8 cellular contexts compared by ENCODE assay signal in genomic region chr18:72762505-72763122, GRCh38.
A peak's percentile ranks its signal among the peaks of the same experiment; 100 is the strongest.
DNase-seq lines count a peak whose midpoint lies in the region; ATAC-seq, FAIRE-seq and TF ChIP-seq lines count a peak whose summit lies in the region.

No MANE protein-coding gene starts in this region.

- no peaks in the 10 kb centered on the region for H3K9me3 ChIP-seq in breast epithelium
- H3K9me3 ChIP-seq in HepG2 (ENCODE audit: low read length), result no peaks in the 10 kb centered on the region
- no peaks in the 10 kb centered on the region for H3K9me3 ChIP-seq in MG63

- WGBS in HepG2 (ENCODE audit: low lambda C conversion rate), result 10% methylated on average over 5 of the region's 5 CpGs

- peak; percentile 56 to 72 (median 64) for TF ChIP-seq CTCF in breast epithelium (IDR thresholded peaks at IDR 0.05)
- TF ChIP-seq CTCF in HepG2 (CRISPR knock-in tag; IDR thresholded peaks at IDR 0.05), result peak; percentile 71

- H3K36me3 ChIP-seq in breast epithelium, result no peaks in the 10 kb centered on the region
- no peaks in the 10 kb centered on the region for H3K36me3 ChIP-seq in HepG2 (replicated peaks in 1 of 2; ENCODE audit: control insufficient read depth in 1 of 2, insufficient read depth in 2 of 2, low read length in 2 of 2)
- no peaks in the 10 kb centered on the region for H3K36me3 ChIP-seq in MG63

- CTCF ChIA-PET in HepG2 (lab: Yijun Ruan, JAX; ENCODE audit: low intra/inter-chr PET ratio, low total read pairs), result interaction anchor here (1.2 to 2.2 kb wide), 3 partner anchors 373 to 1218 kb away, joined by 8 to 21 read pairs (median 8); no protein-coding TSS in a partner anchor

- H4K20me1 ChIP-seq in HepG2 (ENCODE audit: insufficient read depth, low read length), result no peaks in the 10 kb centered on the region

- no peak overlapping the region for H3K27ac ChIP-seq in breast epithelium
- H3K27ac ChIP-seq in HepG2 (ENCODE audit: extremely low read length, insufficient read depth, low read length), result no peak overlapping the region

- in situ Hi-C loops in HepG2 (cut with HindIII; ENCODE audit: extremely low pct_ligation_motif_present, low pct_unique_long_range_greater_than_20kb), result loop anchor here (10.0 to 25.0 kb wide), 4 partner anchors 382 to 1225 kb away; no protein-coding TSS in a partner anchor

- intact Hi-C loops in breast epithelium (cut with DNase I; ENCODE audit: low total_unique reads) (no loop called here), HepG2 (cut with micrococcal nuclease; ENCODE audit: unreplicated experiment) (loop anchor here (1.0 kb wide), 1 partner anchor 374 kb away; no protein-coding TSS in a partner anchor)

- TF ChIP-seq POLR2A in breast epithelium (IDR thresholded peaks at IDR 0.05) (no peak), HepG2 (IDR thresholded peaks at IDR 0.05; ENCODE audit: insufficient read depth in 1 of 2, low read depth in 2 of 2, low read length in 2 of 2) (no peak)

- ATAC-seq in GM19395 (IDR thresholded peaks at IDR 0.05; ENCODE audit: unreplicated experiment) (peak; percentile 85), HG03520 (IDR thresholded peaks at IDR 0.05; ENCODE audit: unreplicated experiment) (peak; percentile 83), HepG2 (peak; percentile 58; the same call in 2 of the 3 replicates)

- H3K79me2 ChIP-seq in HepG2 (ENCODE audit: insufficient read depth, low read length), result no peaks in the 10 kb centered on the region

- POLR2A ChIA-PET in HepG2 (lab: Yijun Ruan, JAX), result no interaction called here

- H3K27me3 ChIP-seq in breast epithelium, result no peaks in the 10 kb centered on the region
- H3K27me3 ChIP-seq in HepG2 (ENCODE audit: control insufficient read depth in 1 of 2, insufficient read depth in 2 of 2, low read length in 2 of 2), result no peaks in the 10 kb centered on the region
- H3K27me3 ChIP-seq in MG63, result no peaks in the 10 kb centered on the region

- DNase-seq in D341Med (ENCODE audit: low spot score), result peak; percentile 52
- peak; percentile 16 for DNase-seq in NCI-H526 treated with DMSO at 0.1 percent for 48 hours (lab: John Stamatoyannopoulos, UW)
- no peak for DNase-seq in breast epithelium (ENCODE audit: low spot score in 2 of 2)
- peak; percentile 62 for DNase-seq in HepG2 (ENCODE audit: low spot score)
- no peak for DNase-seq in MG63
- no peak for DNase-seq in HK-2 (ENCODE audit: unreplicated experiment)

- FAIRE-seq in HepG2 (lab: Jason Lieb, UNC), result peak; percentile 64

- no peak overlapping the region for H3K4me2 ChIP-seq in HepG2 (ENCODE audit: low read depth, low read length)

- no TSS peak for BruUV-seq in HepG2 (replicated peaks; lab: Mats Ljungman, UMichigan)

- H3K9ac ChIP-seq in HepG2 (ENCODE audit: insufficient read depth, low read depth, low read length), result no peak overlapping the region

- H3K4me3 ChIP-seq in breast epithelium, result no peak overlapping the region
- H3K4me3 ChIP-seq in HepG2 (replicated peaks in 1 of 3; ENCODE audit: insufficient read depth in 1 of 3, low read depth in 2 of 3, low read length in 3 of 3), result no peak overlapping the region
- H3K4me3 ChIP-seq in MG63, result no peak overlapping the region

- no peak for TF ChIP-seq RAD21 in HepG2 (CRISPR knock-in tag; IDR thresholded peaks at IDR 0.05)

- TF ChIP-seq EP300 in HepG2 (IDR thresholded peaks at IDR 0.05; ENCODE audit: low read depth in 2 of 2, low read length in 2 of 2), result no peak
- no peak for TF ChIP-seq EP300 in HepG2 (CRISPR knock-in tag; IDR thresholded peaks at IDR 0.05; ENCODE audit: borderline replicate concordance)

- H3K4me1 ChIP-seq in breast epithelium, result no peaks in the 10 kb centered on the region
- H3K4me1 ChIP-seq in HepG2 (ENCODE audit: insufficient read depth, low read length), result no peaks in the 10 kb centered on the region

- H2AFZ ChIP-seq in HepG2 (ENCODE audit: low read length), result no peak overlapping the region

TF ChIP-seq in HepG2, 621 proteins besides CTCF, POLR2A, EP300 and RAD21:
- TF ChIP-seq STAG1 (CRISPR knock-in tag; IDR thresholded peaks at IDR 0.05) (peak; percentile 86), CEBPG (CRISPR knock-in tag; IDR thresholded peaks at IDR 0.05) (peak; percentile 13; the same call in 1 of the 2 replicates), MIXL1 (CRISPR knock-in tag; IDR thresholded peaks at IDR 0.05) (0 out of 2 replicates have a peak, but pooled peaks have one; percentile 22), SMC3 (IDR thresholded peaks at IDR 0.05; ENCODE audit: low read length) (peak; percentile 51), PRDM15 (CRISPR knock-in tag; IDR thresholded peaks at IDR 0.05) (no peak)

Comparison
In these comparisons a context has a peak if more than half of its experiments do, and no peak if none do; other contexts are left out.
1. DNase-seq: peak in D341Med (single experiment), NCI-H526 treated with DMSO at 0.1 percent for 48 hours (single experiment) and HepG2 (single experiment); none in breast epithelium (0 of 2), MG63 (single experiment) and HK-2 (single experiment).
2. Peak in every context shown above with its lines, with median percentiles within 50 percentile points of each other: ATAC-seq.